10 cellular contexts compared by ENCODE assay signal in the genomic region with DNA sequence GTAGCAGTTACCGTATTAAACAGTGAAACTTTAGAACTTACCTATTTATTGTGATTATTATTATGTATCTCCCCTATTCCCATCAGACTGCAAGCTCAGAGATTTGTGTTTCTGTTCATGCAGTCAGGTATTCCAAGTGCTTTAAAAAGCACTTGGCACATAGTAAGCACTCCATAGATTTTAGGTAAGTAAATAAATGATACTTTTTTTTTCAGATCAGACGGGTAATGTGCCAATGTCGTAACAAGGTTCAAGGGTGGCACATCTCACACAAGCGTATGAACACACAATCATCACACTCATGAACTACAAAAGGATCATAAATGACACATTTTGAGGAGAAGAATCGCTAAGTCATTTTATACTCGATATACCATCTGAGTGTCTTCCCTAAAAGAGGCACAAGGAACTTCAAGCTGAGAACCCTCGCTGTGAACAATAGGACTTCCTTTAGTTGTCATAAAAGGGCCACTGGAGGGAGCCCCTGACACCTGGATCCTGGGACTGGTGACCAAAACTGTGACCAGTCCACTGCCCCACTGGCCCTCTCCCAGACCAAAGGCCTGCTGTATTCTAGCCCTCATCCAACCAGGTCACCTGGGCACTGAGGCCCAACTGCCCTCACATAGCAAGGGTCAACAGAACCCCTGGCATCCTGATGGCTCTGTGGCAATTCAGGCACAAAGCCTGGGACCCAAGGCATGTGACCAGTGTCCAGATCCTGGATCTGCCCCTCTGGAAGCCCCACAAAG. TPM values are rescaled to one million over a fixed set of nuclear protein-coding genes. Genes with fewer than 3 reads are reported as not detected.
DNase-seq lines count a peak whose midpoint lies in the region; ATAC-seq, FAIRE-seq and TF ChIP-seq lines count a peak whose summit lies in the region.
"Had no signal": no experiment of that assay in that cellular context is flagged by ENCODE, and none has a peak within 500 bp of the region (broad histone marks: within the 10 kb centered on the region; RNA-seq: fewer than 3 reads in every experiment).

No MANE protein-coding gene starts in this region.

- CTCF ChIA-PET in endothelial cell of umbilical vein (lab: Charles Lee): interaction anchor here (0.6 to 3.0 kb wide), 13 partner anchors 9 to 121 kb away, joined by 3 to 37 read pairs (median 6); a partner anchor contains a TSS
- CTCF ChIA-PET in CD4-positive, alpha-beta memory T cell (lab: Charles Lee; ENCODE audit: partially characterized antibody): interaction anchor here (1.7 kb wide), 1 partner anchor 73 kb away, joined by 3 read pairs; no protein-coding TSS in a partner anchor

- H3K9ac ChIP-seq in endothelial cell of umbilical vein (replicated peaks; ENCODE audit: extremely low read depth, insufficient read depth, low read length) (no peak overlapping the region), neuronal stem cell (ENCODE audit: low read depth, low read length, poor library complexity) (no peak overlapping the region)

- peaks cover 1% of the 10 kb centered on the region for H3K9me3 Mint-ChIP-seq in glutamatergic neuron (ENCODE audit: unreplicated experiment)
- H3K9me3 Mint-ChIP-seq in CD4-positive, alpha-beta memory T cell: no peaks in the 10 kb centered on the region
- H3K9me3 Mint-ChIP-seq: memory B cell had no signal

- H3K23ac ChIP-seq in neuronal stem cell (ENCODE audit: low read depth, low read length, poor library complexity): no peak overlapping the region

- no TSS peak for BruUV-seq in endothelial cell of umbilical vein (replicated peaks; lab: Mats Ljungman, UMichigan)

- H4K8ac ChIP-seq in neuronal stem cell (ENCODE audit: low read depth, low read length): no peak overlapping the region

- DNase-seq in GM12864 (ENCODE audit: low read depth): no peak
- peak; percentile 22 for DNase-seq in NCI-H460 (ENCODE audit: extremely low read depth, low read depth)
- peak; percentile 43 for DNase-seq in endothelial cell of umbilical vein (ENCODE audit: low read depth, low spot score)
- peak; percentile 14 for DNase-seq in neuronal stem cell (ENCODE audit: low spot score)
- DNase-seq in glutamatergic neuron: no peak
- no peak for DNase-seq in CD4-positive, alpha-beta memory T cell

- no peak overlapping the region for H3K4ac ChIP-seq in neuronal stem cell (ENCODE audit: low read length)

- H4K20me1 ChIP-seq in endothelial cell of umbilical vein (replicated peaks; ENCODE audit: control insufficient read depth, extremely low read depth, insufficient read depth, low read length): no peaks in the 10 kb centered on the region

- H3K27ac Mint-ChIP-seq in glutamatergic neuron (ENCODE audit: unreplicated experiment): no peak overlapping the region
- no peak overlapping the region for H3K27ac Mint-ChIP-seq in CD4-positive, alpha-beta memory T cell
- H3K27ac Mint-ChIP-seq: memory B cell had no signal

- H3K4me1 Mint-ChIP-seq in glutamatergic neuron (ENCODE audit: low read depth, unreplicated experiment): no peaks in the 10 kb centered on the region
- no peaks in the 10 kb centered on the region for H3K4me1 Mint-ChIP-seq in CD4-positive, alpha-beta memory T cell
- H3K4me1 Mint-ChIP-seq: memory B cell had no signal

- WGBS in neuronal stem cell (ENCODE audit: extremely low coverage in 2 of 2, insufficient read length in 2 of 2, insufficient replicate concordance in 1 of 2), 2 donors: no CpG with 5 or more reads among the region's 7 CpGs

- no peak for TF ChIP-seq POLR2A in endothelial cell of umbilical vein (IDR thresholded peaks at IDR 0.05; ENCODE audit: low read depth, low read length)

- no peak overlapping the region for H2BK5ac ChIP-seq in neuronal stem cell (ENCODE audit: low read length)

- POLR2A ChIA-PET in endothelial cell of umbilical vein (lab: Charles Lee): no interaction called here
- POLR2A ChIA-PET in CD4-positive, alpha-beta memory T cell (lab: Charles Lee; ENCODE audit: partially characterized antibody): no interaction called here

- H2BK12ac ChIP-seq in neuronal stem cell (ENCODE audit: low read length): no peak overlapping the region

- no peaks in the 10 kb centered on the region for H3K36me3 Mint-ChIP-seq in glutamatergic neuron (ENCODE audit: unreplicated experiment)
- H3K36me3 Mint-ChIP-seq in CD4-positive, alpha-beta memory T cell: no peaks in the 10 kb centered on the region
- H3K36me3 Mint-ChIP-seq: memory B cell had no signal

- H3K4me3 ChIP-seq in GM12864 (ENCODE audit: low read depth, low read length) (no peak overlapping the region), endothelial cell of umbilical vein (replicated peaks in 1 of 3; ENCODE audit: insufficient read depth in 1 of 3, low read depth in 1 of 3, low read length in 3 of 3) (no peak overlapping the region), neuronal stem cell (ENCODE audit: low read length in 2 of 2) (no peak overlapping the region)
- H3K4me3 ChIP-seq in CD4-positive, alpha-beta memory T cell (ENCODE audit: low read length in 2 of 2): no peak overlapping the region
- H3K4me3 ChIP-seq: SJSA1 had no signal

- H3K27me3 ChIP-seq in endothelial cell of umbilical vein (ENCODE audit: control insufficient read depth in 2 of 2, insufficient read depth in 2 of 2, low read length in 2 of 2): no peaks in the 10 kb centered on the region
- H3K27me3 ChIP-seq in neuronal stem cell (ENCODE audit: control insufficient read depth in 3 of 3, insufficient read depth in 3 of 3, low read depth in 1 of 3, low read length in 3 of 3): peaks cover 0 to 6% (median 0%) of the 10 kb centered on the region in 3 experiments
- H3K27me3 ChIP-seq in CD4-positive, alpha-beta memory T cell (ENCODE audit: insufficient read depth, low read length): no peaks in the 10 kb centered on the region
- H3K27me3 ChIP-seq: SJSA1 had no signal

- no peaks in the 10 kb centered on the region for H3K36me3 ChIP-seq in endothelial cell of umbilical vein (ENCODE audit: control insufficient read depth in 2 of 2, extremely low read depth in 1 of 2, insufficient read depth in 2 of 2, low read length in 2 of 2)
- H3K36me3 ChIP-seq in neuronal stem cell (replicated peaks in 1 of 2; ENCODE audit: control insufficient read depth in 2 of 2, insufficient read depth in 2 of 2, low read length in 2 of 2): no peaks in the 10 kb centered on the region
- H3K36me3 ChIP-seq in CD4-positive, alpha-beta memory T cell (ENCODE audit: insufficient read depth, low read length): no peaks in the 10 kb centered on the region
- H3K36me3 ChIP-seq: SJSA1 had no signal

- H3K4me2 ChIP-seq in endothelial cell of umbilical vein (ENCODE audit: insufficient read depth, low read length) (no peak overlapping the region), neuronal stem cell (ENCODE audit: insufficient read depth, low read length, poor library complexity, severe bottlenecking) (no peak overlapping the region)

- no peak for ATAC-seq in GM21423 (IDR thresholded peaks at IDR 0.05; ENCODE audit: unreplicated experiment)
- ATAC-seq in HG03565 (IDR thresholded peaks at IDR 0.05; ENCODE audit: unreplicated experiment): no peak

- H4K91ac ChIP-seq in neuronal stem cell (ENCODE audit: low read depth, low read length, poor library complexity): no peak overlapping the region

- no peak overlapping the region for H2AFZ ChIP-seq in endothelial cell of umbilical vein (ENCODE audit: low read depth, low read length)
- no peak overlapping the region for H2AFZ ChIP-seq in neuronal stem cell (ENCODE audit: low read length)

- no peak overlapping the region for H3K18ac ChIP-seq in neuronal stem cell (ENCODE audit: low read length)

- H2AK5ac ChIP-seq in neuronal stem cell (ENCODE audit: low read depth, low read length): no peak overlapping the region

- no peaks in the 10 kb centered on the region for H3K4me1 ChIP-seq in endothelial cell of umbilical vein (ENCODE audit: control insufficient read depth, extremely low read depth, insufficient read depth, low read length)
- H3K4me1 ChIP-seq in neuronal stem cell (ENCODE audit: control insufficient read depth in 2 of 2, insufficient read depth in 1 of 2, low read depth in 1 of 2, low read length in 2 of 2): no peaks in the 10 kb centered on the region
- H3K4me1 ChIP-seq in CD4-positive, alpha-beta memory T cell (ENCODE audit: insufficient read depth, low read length): no peaks in the 10 kb centered on the region
- H3K4me1 ChIP-seq: SJSA1 had no signal

- H3K27ac ChIP-seq in endothelial cell of umbilical vein (ENCODE audit: insufficient read depth, low read depth, low read length) (no peak overlapping the region), neuronal stem cell (replicated peaks; ENCODE audit: low read length) (no peak overlapping the region)
- H3K27ac ChIP-seq in CD4-positive, alpha-beta memory T cell (ENCODE audit: low read depth, low read length): no peak overlapping the region
- H3K27ac ChIP-seq: SJSA1 had no signal

- H3K27me3 Mint-ChIP-seq in glutamatergic neuron (ENCODE audit: unreplicated experiment): no peaks in the 10 kb centered on the region
- H3K27me3 Mint-ChIP-seq in CD4-positive, alpha-beta memory T cell: no peaks in the 10 kb centered on the region
- H3K27me3 Mint-ChIP-seq: memory B cell had no signal

- H3K9me3 ChIP-seq in endothelial cell of umbilical vein (replicated peaks; ENCODE audit: control insufficient read depth, insufficient read depth, low read length): no peaks in the 10 kb centered on the region
- H3K9me3 ChIP-seq in neuronal stem cell (replicated peaks in 1 of 2; ENCODE audit: control insufficient read depth in 2 of 2, insufficient read depth in 1 of 2, low read depth in 1 of 2, low read length in 2 of 2): no peaks in the 10 kb centered on the region
- no peaks in the 10 kb centered on the region for H3K9me3 ChIP-seq in CD4-positive, alpha-beta memory T cell (ENCODE audit: control insufficient read depth in 1 of 2, low read length in 2 of 2)
- H3K9me3 ChIP-seq: SJSA1 had no signal

- no peak overlapping the region for H3K4me3 Mint-ChIP-seq in glutamatergic neuron (ENCODE audit: unreplicated experiment)
- no peak overlapping the region for H3K4me3 Mint-ChIP-seq in CD4-positive, alpha-beta memory T cell
- H3K4me3 Mint-ChIP-seq: memory B cell had no signal

- peak; percentile 73 for FAIRE-seq in endothelial cell of umbilical vein (lab: Jason Lieb, UNC)

- H2BK15ac ChIP-seq in neuronal stem cell (ENCODE audit: low read length): no peak overlapping the region

- intact Hi-C loops in endothelial cell of umbilical vein (cut with micrococcal nuclease): loop anchor here (1.0 to 2.0 kb wide), 3 partner anchors 32 to 122 kb away; a partner anchor contains a TSS
- intact Hi-C loops in CD4-positive, alpha-beta memory T cell (cut with micrococcal nuclease): no loop called here

- no peak overlapping the region for H2BK120ac ChIP-seq in neuronal stem cell (ENCODE audit: low read depth, low read length)

- no peaks in the 10 kb centered on the region for H3K9me1 ChIP-seq in endothelial cell of umbilical vein (replicated peaks; ENCODE audit: control insufficient read depth, extremely low read depth, insufficient read depth, low read length)

- dilution Hi-C loops in endothelial cell of umbilical vein (cut with MboI; ENCODE audit: extremely low pct_ligation_motif_present, low sequenced_read_pairs): no loop called here

- no peak overlapping the region for H3K14ac ChIP-seq in neuronal stem cell (ENCODE audit: low read length)

- no peaks in the 10 kb centered on the region for H3K79me1 ChIP-seq in neuronal stem cell (ENCODE audit: low read depth, low read length)

- TF ChIP-seq CTCF in GM12864 (IDR thresholded peaks at IDR 0.05; ENCODE audit: low read depth, low read length, missing control alignments) (peak; percentile 38), endothelial cell of umbilical vein (IDR thresholded peaks at IDR 0.05; ENCODE audit: extremely low read depth in 1 of 2, insufficient read depth in 1 of 2, low read depth in 1 of 2, low read length in 2 of 2) (peak; percentile 37 to 56), glutamatergic neuron (IDR thresholded peaks at IDR 0.05; ENCODE audit: partially characterized antibody, unreplicated experiment) (no peak)

- H3K79me2 ChIP-seq in endothelial cell of umbilical vein (ENCODE audit: control insufficient read depth, insufficient read depth, low read length): no peaks in the 10 kb centered on the region

RNA-seq across cellular contexts. Expression of a gene that starts 32.1 kb away (rescaled TPM):
- 7.0 and 13.1 TPM in 2 replicates for total RNA-seq in NCI-H460 (2014; rRNA removed; shearing (Covaris generic))
- 5.1 and 5.6 TPM in 2 replicates for polyA plus RNA-seq in NCI-H460 (2014; cell fraction: nucleus; rRNA removed)
- total RNA-seq in endothelial cell of umbilical vein (20.7 and 22.4 TPM in 2 replicates), glutamatergic neuron (ENCODE audit: unreplicated experiment) (2.4 TPM)
- polyA plus RNA-seq in endothelial cell of umbilical vein: 16.9 and 20.5 TPM in 2 replicates
- 19.8 and 23.8 TPM in 2 replicates for polyA plus RNA-seq in endothelial cell of umbilical vein (2011; cell fraction: cytosol; rRNA removed)
- 12.5 and 14.3 TPM in 2 replicates for polyA plus RNA-seq in endothelial cell of umbilical vein (2011; cell fraction: nucleus; rRNA removed)
- 17.8 and 19.2 TPM in 2 replicates for polyA plus RNA-seq in endothelial cell of umbilical vein (2012)
- polyA minus RNA-seq in endothelial cell of umbilical vein: 6.9 and 8.3 TPM in 2 replicates
- 3.8 TPM for polyA minus RNA-seq in endothelial cell of umbilical vein (2011; cell fraction: cytosol; rRNA and poly(A)+ RNA removed)
- polyA minus RNA-seq in endothelial cell of umbilical vein (2011; cell fraction: nucleus; rRNA and poly(A)+ RNA removed): 18.0 TPM in 2 replicates
- polyA plus RNA-seq in neuronal stem cell (2013, experiment 1 of 2): 7.3 TPM
- 7.4 TPM for polyA plus RNA-seq in neuronal stem cell (2013, experiment 2 of 2)
- 1 to 10 TPM; 2.3 to 3.2 TPM for total RNA-seq in CD4-positive, alpha-beta memory T cell
- polyA plus RNA-seq in CD4-positive, alpha-beta memory T cell: 1 to 10 TPM; 3.8 to 4.4 TPM

RNA-seq across cellular contexts. Expression of a gene that starts 32.3 kb away (rescaled TPM):
- 11.3 and 13.0 TPM in 2 replicates for total RNA-seq in NCI-H460 (2014; rRNA removed; shearing (Covaris generic))
- polyA plus RNA-seq in NCI-H460 (2014; cell fraction: nucleus; rRNA removed): 8.7 and 12.3 TPM in 2 replicates
- total RNA-seq in endothelial cell of umbilical vein (43.4 and 47.2 TPM in 2 replicates), glutamatergic neuron (ENCODE audit: unreplicated experiment) (47.4 TPM)
- 51.6 and 58.1 TPM in 2 replicates for polyA plus RNA-seq in endothelial cell of umbilical vein
- polyA plus RNA-seq in endothelial cell of umbilical vein (2011; cell fraction: cytosol; rRNA removed): 55.4 and 68.7 TPM in 2 replicates
- 45.1 and 57.4 TPM in 2 replicates for polyA plus RNA-seq in endothelial cell of umbilical vein (2011; cell fraction: nucleus; rRNA removed)
- polyA plus RNA-seq in endothelial cell of umbilical vein (2012): 45.3 and 46.5 TPM in 2 replicates
- 60.1 and 65.6 TPM in 2 replicates for polyA minus RNA-seq in endothelial cell of umbilical vein
- 14.2 TPM for polyA minus RNA-seq in endothelial cell of umbilical vein (2011; cell fraction: cytosol; rRNA and poly(A)+ RNA removed)
- 22.0 and 22.6 TPM in 2 replicates for polyA minus RNA-seq in endothelial cell of umbilical vein (2011; cell fraction: nucleus; rRNA and poly(A)+ RNA removed)
- polyA plus RNA-seq in neuronal stem cell (2013, experiment 1 of 2): 7.1 TPM
- 7.1 TPM for polyA plus RNA-seq in neuronal stem cell (2013, experiment 2 of 2)
- total RNA-seq in CD4-positive, alpha-beta memory T cell: 10 to 100 TPM; 21.8 to 26.7 TPM
- 10 to 100 TPM; 17.0 to 19.8 TPM for polyA plus RNA-seq in CD4-positive, alpha-beta memory T cell

Comparison
In these comparisons a context has a peak if more than half of its experiments do, and no peak if none do; other contexts are left out.
1. DNase-seq: peak in NCI-H460 (single experiment), endothelial cell of umbilical vein (single experiment) and neuronal stem cell (single experiment); none in GM12864 (single experiment), glutamatergic neuron (single experiment) and CD4-positive, alpha-beta memory T cell (0 of 5).